ENCODE assay signal across 1 cellular context in genomic region chr17:40540448-40540847, GRCh38.
TF ChIP-seq lines count a peak whose summit lies in the region.

No MANE protein-coding gene starts in this region.

TF ChIP-seq in GM12878, 131 proteins besides CTCF, POLR2A, EP300 and RAD21:
- TF ChIP-seq ZNF592 (IDR thresholded peaks at IDR 0.05): no peak
- TF ChIP-seq ZBTB33 (IDR thresholded peaks at IDR 0.05): peak; percentile 69; the same call in 1 of the 2 replicates
- TF ChIP-seq DPF2 (IDR thresholded peaks at IDR 0.05): 0 out of 2 replicates have a peak, but pooled peaks have one; percentile 13
